In the genomic region with DNA sequence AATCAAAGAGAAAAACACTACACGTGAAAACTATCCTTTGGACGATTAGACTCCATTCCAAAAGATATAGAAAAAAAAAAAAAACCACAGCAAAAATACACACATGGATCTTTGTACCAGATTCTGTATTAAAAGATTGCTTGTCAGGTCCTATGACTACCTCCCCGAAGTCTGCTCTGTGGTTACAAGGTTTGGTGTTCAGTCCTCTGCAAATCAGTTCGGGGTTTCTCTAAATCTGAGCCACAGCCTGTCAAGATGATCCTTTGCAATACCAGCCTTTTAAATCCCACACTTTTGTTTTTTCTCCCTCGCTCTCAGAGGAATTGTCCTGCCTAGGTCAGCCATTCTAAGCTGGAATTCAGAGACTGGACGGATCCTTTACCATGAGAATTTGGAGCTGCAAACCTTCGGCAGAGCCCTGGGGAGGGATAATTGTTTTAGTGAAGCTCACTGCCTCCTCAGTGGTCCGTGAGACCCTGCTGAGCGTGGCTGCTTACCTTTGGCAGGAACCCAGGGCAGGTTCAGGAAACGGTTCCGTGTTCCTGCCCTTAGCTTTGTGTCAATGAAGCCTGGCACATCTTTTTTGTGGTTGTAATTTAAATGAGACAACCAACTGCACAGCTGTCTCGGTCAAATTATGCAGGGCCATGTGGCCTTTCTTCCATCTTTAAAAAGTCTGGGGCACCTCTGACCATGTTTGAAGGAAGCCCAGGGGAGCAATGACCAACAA, we compare ENCODE assay signal across 10 cellular contexts. TPM values are rescaled to one million over a fixed set of nuclear protein-coding genes. Genes with fewer than 3 reads are reported as not detected.
A peak's percentile ranks its signal among the peaks of the same experiment; 100 is the strongest.
DNase-seq lines count a peak whose midpoint lies in the region; ATAC-seq and TF ChIP-seq lines count a peak whose summit lies in the region.
"Had no signal": no experiment of that assay in that cellular context is flagged by ENCODE, and none has a peak within 500 bp of the region (broad histone marks: within the 10 kb centered on the region; RNA-seq: fewer than 3 reads in every experiment).

No MANE protein-coding gene starts in this region.

- H3K27me3 ChIP-seq in OCI-LY1 (ENCODE audit: insufficient read depth, low read length) = no peaks in the 10 kb centered on the region
- peaks cover 63% of the 10 kb centered on the region for H3K27me3 ChIP-seq in hepatocyte
- H3K27me3 ChIP-seq in stomach smooth muscle (ENCODE audit: control insufficient read depth in 1 of 2, insufficient read depth in 2 of 2, low read length in 2 of 2) = peaks cover 7 to 10% of the 10 kb centered on the region in 2 donors

- ATAC-seq in HG02970 (IDR thresholded peaks at IDR 0.05; ENCODE audit: low FRiP score, unreplicated experiment) = no peak

- no peak overlapping the region for H2AFZ ChIP-seq in OCI-LY1 (ENCODE audit: low read length)
- H2AFZ ChIP-seq in hepatocyte = no peak overlapping the region

- intact Hi-C loops in posterior cingulate gyrus (cut with DNase I) = no loop called here

- DNase-seq in GM20000 (ENCODE audit: low spot score) (peak; percentile 43), hepatocyte (ENCODE audit: low spot score) (no peak), GM19240 (ENCODE audit: insufficient read length, low spot score) (no peak), posterior cingulate gyrus (no peak)
- DNase-seq: activated naive CD4-positive, alpha-beta T cell; DMS153; NK-92 treated with Interleukin-12 subunit alpha and Interleukin-12 subunit beta, amount 100 ng/mL, for 24 hours had no signal

- H3F3A ChIP-seq in OCI-LY1 (ENCODE audit: insufficient read depth, low read length) = 0 out of 2 replicates have a peak, but pooled peaks cover 5% of the 10 kb centered on the region

- H3K4me2 ChIP-seq in OCI-LY1 (ENCODE audit: low read length) (peak overlapping the region; percentile 85), hepatocyte (peak overlapping the region; percentile 92)

- peak overlapping the region; percentile 60 for H3K4me3 ChIP-seq in OCI-LY1 (ENCODE audit: low read depth, low read length, poor library complexity, severe bottlenecking)
- no peak overlapping the region for H3K4me3 ChIP-seq in hepatocyte
- H3K4me3 ChIP-seq in stomach smooth muscle (ENCODE audit: low read length in 2 of 2) = peak overlapping the region in 1 of 2 donors; percentile 4

- 37% methylated on average over 12 of the region's 12 CpGs for WGBS in hepatocyte (ENCODE audit: low lambda C conversion rate, missing lambda C conversion rate)

- H3K9me2 ChIP-seq in OCI-LY1 (ENCODE audit: low read depth, low read length) = no peaks in the 10 kb centered on the region
- H3K9me2 ChIP-seq in hepatocyte (replicated peaks; ENCODE audit: insufficient read depth) = no peaks in the 10 kb centered on the region

- peaks cover 99% of the 10 kb centered on the region for H3K4me1 ChIP-seq in OCI-LY1 (ENCODE audit: insufficient read depth, low read length, severe bottlenecking)
- peaks cover 15% of the 10 kb centered on the region for H3K4me1 ChIP-seq in hepatocyte (ENCODE audit: insufficient read depth)
- H3K4me1 ChIP-seq in stomach smooth muscle (ENCODE audit: control insufficient read depth, insufficient read depth, low read length) = peaks cover 6% of the 10 kb centered on the region

- H3K27ac ChIP-seq in OCI-LY1 (ENCODE audit: low read depth, low read length, poor library complexity, severe bottlenecking) = peak overlapping the region; percentile 97
- H3K27ac ChIP-seq in hepatocyte = peak overlapping the region; percentile 21
- peak overlapping the region; percentile 19 for H3K27ac ChIP-seq in stomach smooth muscle (ENCODE audit: low read length)

- no peak for TF ChIP-seq CTCF in GM20000 (IDR thresholded peaks at IDR 0.05; ENCODE audit: extremely low read depth, missing control alignments)
- no peak for TF ChIP-seq CTCF in OCI-LY1 (IDR thresholded peaks at IDR 0.05; ENCODE audit: low read length)
- no peak for TF ChIP-seq CTCF in hepatocyte (IDR thresholded peaks at IDR 0.05; ENCODE audit: poor library complexity)

- H3K9me3 ChIP-seq in OCI-LY1 (ENCODE audit: low read length) (no peaks in the 10 kb centered on the region), hepatocyte (ENCODE audit: low read depth) (no peaks in the 10 kb centered on the region), stomach smooth muscle (ENCODE audit: control insufficient read depth in 2 of 2, low read length in 2 of 2) (no peaks in the 10 kb centered on the region)

- H3K79me2 ChIP-seq in OCI-LY1 (ENCODE audit: insufficient read depth, low read length) (peaks cover 16% of the 10 kb centered on the region), hepatocyte (no peaks in the 10 kb centered on the region)

- no peaks in the 10 kb centered on the region for H3K36me3 ChIP-seq in OCI-LY1 (ENCODE audit: insufficient read depth, low read length)
- H3K36me3 ChIP-seq in hepatocyte (replicated peaks; ENCODE audit: insufficient read depth, low read depth) = no peaks in the 10 kb centered on the region
- no peaks in the 10 kb centered on the region for H3K36me3 ChIP-seq in stomach smooth muscle (ENCODE audit: control insufficient read depth in 2 of 2, insufficient read depth in 2 of 2, low read length in 2 of 2)

- H4K20me1 ChIP-seq in OCI-LY1 (ENCODE audit: insufficient read depth, low read length) (no peaks in the 10 kb centered on the region), hepatocyte (ENCODE audit: insufficient read depth, poor library complexity, severe bottlenecking) (no peaks in the 10 kb centered on the region)

- peak overlapping the region; percentile 75 for H3K9ac ChIP-seq in OCI-LY1 (ENCODE audit: low read length)
- H3K9ac ChIP-seq in stomach smooth muscle (ENCODE audit: low read length in 2 of 2) = no peak overlapping the region

RNA-seq across cellular contexts. Expression of a gene that starts 47.3 kb away (rescaled TPM):
- total RNA-seq in hepatocyte = 6.5 and 12.1 TPM in 2 replicates
- 7.8 and 9.4 TPM in 2 replicates for polyA plus RNA-seq in hepatocyte

Comparison
In these comparisons a context has a peak if more than half of its experiments do, and no peak if none do; other contexts are left out.
1. H3K27ac ChIP-seq: peak in every context shown above with its lines; median percentile 97 in OCI-LY1; 21 in hepatocyte; 19 in stomach smooth muscle.